In the genomic region with DNA sequence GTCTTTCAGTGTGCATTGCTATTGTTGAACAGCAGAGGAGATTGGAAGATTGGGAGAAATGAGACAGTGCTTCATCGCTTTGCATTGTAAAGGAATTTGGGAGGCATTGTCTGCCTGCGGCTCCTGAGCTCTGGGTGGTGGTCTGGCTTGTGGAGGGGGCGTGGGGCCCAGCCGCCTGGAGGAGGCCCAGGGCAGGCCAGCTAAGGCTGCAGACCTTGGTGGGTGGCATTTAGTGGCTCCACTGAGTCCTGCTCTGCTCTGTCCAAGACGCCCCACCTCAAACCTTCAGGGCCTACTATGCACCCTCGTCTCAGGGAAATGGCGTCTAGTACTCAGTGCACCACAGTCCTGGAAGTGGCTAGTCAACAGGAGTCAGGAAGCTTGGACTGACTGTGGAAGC, we compare ENCODE assay signal across 2 cellular contexts.
TF ChIP-seq lines count a peak whose summit lies in the region.

No MANE protein-coding gene starts in this region.

TF ChIP-seq in GM23338, 12 proteins besides CTCF, POLR2A, EP300 and RAD21:
- TF ChIP-seq EZH2phosphoT487 (IDR thresholded peaks at IDR 0.05; ENCODE audit: unreplicated experiment), result no peak
- no peak for TF ChIP-seq ZNF114 (CRISPR knock-in tag; IDR thresholded peaks at IDR 0.05)
- TF ChIP-seq STAT1 (IDR thresholded peaks at IDR 0.05; ENCODE audit: unreplicated experiment), result no peak
- no peak for TF ChIP-seq NANOG (IDR thresholded peaks at IDR 0.05; ENCODE audit: borderline replicate concordance)
- TF ChIP-seq, protein P1, sequence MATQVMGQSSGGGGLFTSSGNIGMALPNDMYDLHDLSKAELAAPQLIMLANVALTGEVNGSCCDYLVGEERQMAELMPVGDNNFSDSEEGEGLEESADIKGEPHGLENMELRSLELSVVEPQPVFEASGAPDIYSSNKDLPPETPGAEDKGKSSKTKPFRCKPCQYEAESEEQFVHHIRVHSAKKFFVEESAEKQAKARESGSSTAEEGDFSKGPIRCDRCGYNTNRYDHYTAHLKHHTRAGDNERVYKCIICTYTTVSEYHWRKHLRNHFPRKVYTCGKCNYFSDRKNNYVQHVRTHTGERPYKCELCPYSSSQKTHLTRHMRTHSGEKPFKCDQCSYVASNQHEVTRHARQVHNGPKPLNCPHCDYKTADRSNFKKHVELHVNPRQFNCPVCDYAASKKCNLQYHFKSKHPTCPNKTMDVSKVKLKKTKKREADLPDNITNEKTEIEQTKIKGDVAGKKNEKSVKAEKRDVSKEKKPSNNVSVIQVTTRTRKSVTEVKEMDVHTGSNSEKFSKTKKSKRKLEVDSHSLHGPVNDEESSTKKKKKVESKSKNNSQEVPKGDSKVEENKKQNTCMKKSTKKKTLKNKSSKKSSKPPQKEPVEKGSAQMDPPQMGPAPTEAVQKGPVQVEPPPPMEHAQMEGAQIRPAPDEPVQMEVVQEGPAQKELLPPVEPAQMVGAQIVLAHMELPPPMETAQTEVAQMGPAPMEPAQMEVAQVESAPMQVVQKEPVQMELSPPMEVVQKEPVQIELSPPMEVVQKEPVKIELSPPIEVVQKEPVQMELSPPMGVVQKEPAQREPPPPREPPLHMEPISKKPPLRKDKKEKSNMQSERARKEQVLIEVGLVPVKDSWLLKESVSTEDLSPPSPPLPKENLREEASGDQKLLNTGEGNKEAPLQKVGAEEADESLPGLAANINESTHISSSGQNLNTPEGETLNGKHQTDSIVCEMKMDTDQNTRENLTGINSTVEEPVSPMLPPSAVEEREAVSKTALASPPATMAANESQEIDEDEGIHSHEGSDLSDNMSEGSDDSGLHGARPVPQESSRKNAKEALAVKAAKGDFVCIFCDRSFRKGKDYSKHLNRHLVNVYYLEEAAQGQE (IDR thresholded peaks at IDR 0.05; ENCODE audit: unreplicated experiment), result no peak
- TF ChIP-seq CREB1 (CRISPR knock-in tag; IDR thresholded peaks at IDR 0.05; ENCODE audit: low read depth), result no peak
- no peak for TF ChIP-seq JUNB (IDR thresholded peaks at IDR 0.05; ENCODE audit: unreplicated experiment)
- no peak for TF ChIP-seq EZH2 (IDR thresholded peaks at IDR 0.05; ENCODE audit: low read depth, unreplicated experiment)

TF ChIP-seq in GM12891, 5 proteins besides CTCF, POLR2A, EP300 and RAD21:
- TF ChIP-seq POLR2AphosphoS5 (IDR thresholded peaks at IDR 0.05; ENCODE audit: low read depth, low read length) (no peak), POU2F2 (IDR thresholded peaks at IDR 0.05; ENCODE audit: low read depth, low read length) (no peak), TAF1 (IDR thresholded peaks at IDR 0.05; ENCODE audit: low read depth, low read length) (no peak), SPI1 (IDR thresholded peaks at IDR 0.05; ENCODE audit: low read depth, low read length) (no peak), PAX5 (IDR thresholded peaks at IDR 0.05; ENCODE audit: insufficient read depth, low read length, severe bottlenecking) (no peak)
